ENCODE assay signal across 13 cellular contexts in the genomic region with DNA sequence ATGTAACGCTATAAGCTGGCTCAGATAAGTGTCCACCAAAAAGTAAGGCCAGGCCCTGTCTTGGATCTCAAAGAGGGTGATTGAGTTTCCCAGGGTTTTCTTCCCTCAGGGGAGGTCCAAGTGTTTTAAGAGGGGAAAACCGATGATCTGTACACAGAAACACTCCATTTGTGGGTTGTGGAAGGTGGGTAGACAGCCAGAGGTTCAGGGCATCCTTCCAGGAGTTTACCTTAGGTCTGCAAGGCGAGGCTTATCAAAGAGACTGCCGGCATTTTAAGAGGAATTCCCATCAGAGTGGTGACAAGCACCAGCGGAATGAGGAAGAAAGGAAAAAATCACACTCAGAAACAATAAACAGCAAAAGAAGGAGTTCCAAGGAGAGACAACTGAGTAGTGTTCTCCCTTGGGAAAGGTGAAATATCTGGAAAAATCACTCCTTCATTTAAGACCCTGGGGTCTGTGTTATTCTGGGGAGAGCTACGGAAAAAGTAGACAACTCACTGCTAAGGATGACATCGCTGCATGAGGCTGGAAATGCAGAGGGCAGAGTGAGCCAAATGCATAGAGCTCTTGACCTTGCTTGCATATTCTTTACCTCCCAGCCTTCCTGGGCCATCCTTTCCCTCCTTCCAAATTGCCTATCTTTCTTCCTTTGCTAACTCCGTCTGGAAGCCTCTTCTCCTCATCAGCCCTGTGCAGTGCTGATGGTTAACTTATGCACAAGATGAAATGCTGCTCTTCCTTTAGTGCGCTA. TPM values are rescaled to one million over a fixed set of nuclear protein-coding genes. Genes with fewer than 3 reads are reported as not detected.
A peak's percentile ranks its signal among the peaks of the same experiment; 100 is the strongest.
DNase-seq lines count a peak whose midpoint lies in the region; TF ChIP-seq lines count a peak whose summit lies in the region.
"Had no signal": no experiment of that assay in that cellular context is flagged by ENCODE, and none has a peak within 500 bp of the region (broad histone marks: within the 10 kb centered on the region; RNA-seq: fewer than 3 reads in every experiment).

No MANE protein-coding gene starts in this region.

- H3K27me3 ChIP-seq in smooth muscle cell (ENCODE audit: low read depth) = no peaks in the 10 kb centered on the region

- no peaks in the 10 kb centered on the region for H3K36me3 ChIP-seq in smooth muscle cell (ENCODE audit: low read depth)

- no peaks in the 10 kb centered on the region for H3K4me1 ChIP-seq in smooth muscle cell (ENCODE audit: low read depth)
- H3K4me1 ChIP-seq: psoas muscle had no signal

- no peaks in the 10 kb centered on the region for H4K20me1 ChIP-seq in smooth muscle cell (ENCODE audit: low read depth)

- H3K9me3 ChIP-seq in smooth muscle cell (replicated peaks; ENCODE audit: low read depth) = no peaks in the 10 kb centered on the region
- H3K9me3 ChIP-seq: psoas muscle had no signal

- H3K4me3 ChIP-seq in fibroblast of the aortic adventitia (ENCODE audit: low read depth, low read length) = no peak overlapping the region
- H3K4me3 ChIP-seq in smooth muscle cell = no peak overlapping the region
- H3K4me3 ChIP-seq: psoas muscle had no signal

- H2AFZ ChIP-seq in smooth muscle cell (ENCODE audit: low read depth) = no peak overlapping the region

- TF ChIP-seq CTCF in fibroblast of the aortic adventitia (IDR thresholded peaks at IDR 0.05; ENCODE audit: insufficient read depth, low read length) (no peak), smooth muscle cell (IDR thresholded peaks at IDR 0.05; ENCODE audit: borderline replicate concordance, insufficient read depth, poor library complexity, severe bottlenecking) (no peak)

- no peak overlapping the region for H3K9ac ChIP-seq in smooth muscle cell (ENCODE audit: low read depth)

- 54% methylated on average over 9 of the region's 9 CpGs for WGBS in smooth muscle cell (ENCODE audit: low lambda C conversion rate)

- DNase-seq in ELR (ENCODE audit: low read depth) (peak; percentile 49), RPMI7951 (ENCODE audit: low read depth) (peak; percentile 89), fibroblast of the aortic adventitia (ENCODE audit: low read depth) (peak; percentile 55), smooth muscle cell (lab: John Stamatoyannopoulos, UW; ENCODE audit: unreplicated experiment) (no peak), caudate nucleus (lab: John Stamatoyannopoulos, UW) (no peak), NCI-H2171 treated with DMSO at 0.1 percent for 48 hours (lab: John Stamatoyannopoulos, UW) (no peak), amniotic stem cell (lab: John Stamatoyannopoulos, UW) (no peak)
- DNase-seq in stimulated activated naive CD4-positive, alpha-beta T cell (lab: John Stamatoyannopoulos, UW) = no peak
- DNase-seq: effector CD4-positive, alpha-beta T cell; midbrain; psoas muscle had no signal

- no peak overlapping the region for H3K4me2 ChIP-seq in smooth muscle cell

- no peaks in the 10 kb centered on the region for H3F3A ChIP-seq in smooth muscle cell (ENCODE audit: low read depth)

- H3K79me2 ChIP-seq in smooth muscle cell (ENCODE audit: low read depth) = no peaks in the 10 kb centered on the region

- H3K27ac ChIP-seq in smooth muscle cell (ENCODE audit: low read depth) (peak overlapping the region; percentile 75), caudate nucleus (ENCODE audit: low read depth, low read length) (no peak overlapping the region)
- H3K27ac ChIP-seq: psoas muscle had no signal

RNA-seq across cellular contexts. Expression of gene MMP7, which starts 22.1 kb away (rescaled TPM):
- total RNA-seq in RPMI7951 (2014; rRNA removed; shearing (Covaris generic)) = not detected in 2 replicates
- total RNA-seq in fibroblast of the aortic adventitia (ENCODE audit: low replicate concordance) (not detected in 2 replicates), smooth muscle cell (8.0 and 12.6 TPM in 2 replicates)
- 4.3 and 16.4 TPM in 2 replicates for polyA plus RNA-seq in smooth muscle cell
- total RNA-seq: activated CD8-positive, alpha-beta memory T cell treated with anti-CD3 and anti-CD28 coated beads for 36 hours; psoas muscle; T-helper 2 cell treated with Interferon-gamma antibody and Interleukin-4, amounts not matched to agents 100 ng/mL and 5 ng/mL, for 36 hours had no signal

Comparison
In these comparisons a context has a peak if more than half of its experiments do, and no peak if none do; other contexts are left out.
1. DNase-seq: peak in ELR (single experiment), RPMI7951 (single experiment) and fibroblast of the aortic adventitia (single experiment); none in smooth muscle cell (single experiment), caudate nucleus (0 of 61), NCI-H2171 treated with DMSO at 0.1 percent for 48 hours (single experiment), stimulated activated naive CD4-positive, alpha-beta T cell (0 of 6) and amniotic stem cell (single experiment).